1 cellular context compared by ENCODE assay signal in the genomic region with DNA sequence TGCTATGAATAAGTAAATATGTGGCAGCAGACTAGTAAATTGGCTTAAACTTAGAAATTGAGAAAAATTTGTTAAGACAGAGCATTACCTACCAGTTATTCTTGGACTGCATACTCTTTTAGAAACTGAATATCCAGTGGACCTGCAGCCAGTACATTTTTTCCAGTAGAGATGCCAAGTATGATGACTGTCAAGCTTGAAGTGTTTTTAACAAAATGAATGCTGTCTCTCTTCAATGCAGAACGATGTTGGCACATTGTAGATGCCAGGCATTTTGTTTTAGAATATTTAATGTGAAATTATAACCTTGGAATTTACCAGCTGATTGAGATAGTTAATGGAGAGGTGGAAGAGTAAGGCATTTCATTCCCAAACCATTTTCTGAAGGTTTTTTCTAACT.
TF ChIP-seq lines count a peak whose summit lies in the region.

No MANE protein-coding gene starts in this region.

TF ChIP-seq in SK-N-SH treated with all-trans-retinoic acid at 6 μM for 48 hours, 23 proteins besides CTCF, POLR2A, EP300 and RAD21 (continued from another document):
- peak; percentile 73 for TF ChIP-seq ISL1 (CRISPR knock-in tag; IDR thresholded peaks at IDR 0.05)
